ENCODE assay signal across 8 cellular contexts in genomic region chr2:184597996-184598312, GRCh38. TPM values are rescaled to one million over a fixed set of nuclear protein-coding genes. Genes with fewer than 3 reads are reported as not detected.
DNase-seq lines count a peak whose midpoint lies in the region; ATAC-seq and TF ChIP-seq lines count a peak whose summit lies in the region.

No MANE protein-coding gene starts in this region.

- POLR2A ChIA-PET in CD4-positive, alpha-beta T cell (lab: Charles Lee), result no interaction called here

- ATAC-seq in CD4-positive, alpha-beta T cell (ENCODE audit: poor library complexity), result no peak

- H3K4me3 ChIP-seq in HUES48 (ENCODE audit: low read depth, low read length) (peak overlapping the region; percentile 63), neuron (ENCODE audit: low read length) (peak overlapping the region; percentile 57)

- peak overlapping the region; percentile 94 for H2AFZ ChIP-seq in neuron (ENCODE audit: low read depth, low read length)

- H3K36me3 Mint-ChIP-seq in CD4-positive, alpha-beta T cell (ENCODE audit: low read depth), result no peaks in the 10 kb centered on the region
- H3K36me3 Mint-ChIP-seq in dendritic cell treated with granulocyte-macrophage colony-stimulating factor and Interleukin-4, amounts not matched to agents 40 ng/mL and 50 ng/mL, for 4 days (ENCODE audit: low read depth), result peaks cover 13% of the 10 kb centered on the region

- intact Hi-C loops in CD4-positive, alpha-beta T cell (cut with DNase I, micrococcal nuclease), result no loop called here
- intact Hi-C loops in dendritic cell treated with granulocyte-macrophage colony-stimulating factor and Interleukin-4, amounts not matched to agents 40 ng/mL and 50 ng/mL, for 4 days (cut with micrococcal nuclease), result loop anchor here (5.0 kb wide), 1 partner anchor 1889 kb away; the partner anchor contains the start of gene ZC3H15

- H3K4me1 Mint-ChIP-seq in CD4-positive, alpha-beta T cell (ENCODE audit: low read depth), result peaks cover 9% of the 10 kb centered on the region
- peaks cover 39% of the 10 kb centered on the region for H3K4me1 Mint-ChIP-seq in dendritic cell treated with granulocyte-macrophage colony-stimulating factor and Interleukin-4, amounts not matched to agents 40 ng/mL and 50 ng/mL, for 4 days (ENCODE audit: low read depth)

- no peak for TF ChIP-seq CTCF in CD4-positive, alpha-beta T cell (IDR thresholded peaks at IDR 0.05)

- H3K27me3 ChIP-seq in CD4-positive, alpha-beta T cell (ENCODE audit: control insufficient read depth, insufficient read depth, low read length), result peaks cover 39% of the 10 kb centered on the region
- H3K27me3 ChIP-seq in HUES48 (ENCODE audit: control insufficient read depth, insufficient read depth, low read length) (peaks cover 48% of the 10 kb centered on the region), neuron (ENCODE audit: insufficient read depth, low read length) (no peaks in the 10 kb centered on the region)

- no peaks in the 10 kb centered on the region for H3K9me3 Mint-ChIP-seq in CD4-positive, alpha-beta T cell
- no peaks in the 10 kb centered on the region for H3K9me3 Mint-ChIP-seq in dendritic cell treated with granulocyte-macrophage colony-stimulating factor and Interleukin-4, amounts not matched to agents 40 ng/mL and 50 ng/mL, for 4 days

- no peak overlapping the region for H3K27ac Mint-ChIP-seq in CD4-positive, alpha-beta T cell
- H3K27ac Mint-ChIP-seq in dendritic cell treated with granulocyte-macrophage colony-stimulating factor and Interleukin-4, amounts not matched to agents 40 ng/mL and 50 ng/mL, for 4 days, result peak overlapping the region; percentile 95

- no peak for DNase-seq in CD4-positive, alpha-beta T cell
- DNase-seq in germinal center (ENCODE audit: low spot score) (no peak), COLO668 (lab: John Stamatoyannopoulos, UW; ENCODE audit: unreplicated experiment) (no peak), NCI-H446 (lab: John Stamatoyannopoulos, UW) (no peak), 8988T (no peak)

- H3K27ac ChIP-seq in CD4-positive, alpha-beta T cell (ENCODE audit: low read depth, low read length), result no peak overlapping the region
- peak overlapping the region; percentile 21 for H3K27ac ChIP-seq in HUES48 (ENCODE audit: low read depth, low read length)

- H3K4me1 ChIP-seq in HUES48 (ENCODE audit: control insufficient read depth, insufficient read depth, low read length) (peaks cover 12% of the 10 kb centered on the region; the same call in 1 of the 2 replicates), neuron (ENCODE audit: insufficient read depth, low read length) (peaks cover 13% of the 10 kb centered on the region)

- H3K27me3 Mint-ChIP-seq in CD4-positive, alpha-beta T cell, result peaks cover 55% of the 10 kb centered on the region
- H3K27me3 Mint-ChIP-seq in dendritic cell treated with granulocyte-macrophage colony-stimulating factor and Interleukin-4, amounts not matched to agents 40 ng/mL and 50 ng/mL, for 4 days, result no peaks in the 10 kb centered on the region

- CTCF ChIA-PET in CD4-positive, alpha-beta T cell (lab: Charles Lee), result no interaction called here

- H3K36me3 ChIP-seq in HUES48 (ENCODE audit: control insufficient read depth, insufficient read depth, low read length), result no peaks in the 10 kb centered on the region
- H3K36me3 ChIP-seq in neuron (ENCODE audit: insufficient read depth, low read length), result no peaks in the 10 kb centered on the region

- peak overlapping the region; percentile 15 for H3K4me3 Mint-ChIP-seq in CD4-positive, alpha-beta T cell
- H3K4me3 Mint-ChIP-seq in dendritic cell treated with granulocyte-macrophage colony-stimulating factor and Interleukin-4, amounts not matched to agents 40 ng/mL and 50 ng/mL, for 4 days, result peak overlapping the region; percentile 84

- no peak overlapping the region for H3K9ac ChIP-seq in HUES48 (ENCODE audit: low read depth, low read length)

- H3K9me3 ChIP-seq in CD4-positive, alpha-beta T cell (ENCODE audit: control insufficient read depth, low read length), result no peaks in the 10 kb centered on the region
- no peaks in the 10 kb centered on the region for H3K9me3 ChIP-seq in HUES48 (ENCODE audit: control insufficient read depth, insufficient read depth, low read length)
- H3K9me3 ChIP-seq in neuron (ENCODE audit: low read length), result no peaks in the 10 kb centered on the region

RNA-seq across cellular contexts. Expression of gene ZNF804A, which starts 0.4 kb away (rescaled TPM):
- not detected for total RNA-seq in CD4-positive, alpha-beta T cell
